Comparison of ENCODE assay signal across 13 cellular contexts in genomic region chr3:186261638-186262037, GRCh38.
DNase-seq lines count a peak whose midpoint lies in the region; ATAC-seq and TF ChIP-seq lines count a peak whose summit lies in the region.
"Had no signal": no experiment of that assay in that cellular context is flagged by ENCODE, and none has a peak within 500 bp of the region (broad histone marks: within the 10 kb centered on the region; RNA-seq: fewer than 3 reads in every experiment).

No MANE protein-coding gene starts in this region.

- CTCF ChIA-PET in GM10248 (lab: Yijun Ruan, JAX), result interaction anchor here (0.9 to 11.8 kb wide), 22 partner anchors 8 to 354 kb away, joined by 3 to 356 read pairs (median 5); partner anchors contain the start of gene CRYGS

- no peak overlapping the region for H3K27ac Mint-ChIP-seq in endothelial cell (ENCODE audit: unreplicated experiment)
- H3K27ac Mint-ChIP-seq: CD4-positive, CD25-positive, alpha-beta regulatory T cell had no signal

- no peak overlapping the region for H3K4me3 Mint-ChIP-seq in endothelial cell (ENCODE audit: unreplicated experiment)
- H3K4me3 Mint-ChIP-seq: CD4-positive, CD25-positive, alpha-beta regulatory T cell had no signal

- peaks cover 15% of the 10 kb centered on the region for H3K4me1 Mint-ChIP-seq in endothelial cell (ENCODE audit: unreplicated experiment)

- no peak for ATAC-seq in HG03039 (IDR thresholded peaks at IDR 0.05; ENCODE audit: unreplicated experiment)

- H3K9me3 Mint-ChIP-seq in endothelial cell (ENCODE audit: unreplicated experiment), result no peaks in the 10 kb centered on the region
- H3K9me3 Mint-ChIP-seq: CD4-positive, CD25-positive, alpha-beta regulatory T cell had no signal

- peaks cover 3% of the 10 kb centered on the region for H3K36me3 Mint-ChIP-seq in endothelial cell (ENCODE audit: low read depth, unreplicated experiment)
- H3K36me3 Mint-ChIP-seq: CD4-positive, CD25-positive, alpha-beta regulatory T cell had no signal

- TF ChIP-seq CTCF in 22Rv1 (IDR thresholded peaks at IDR 0.05) (peak; percentile 47), GM10248 (IDR thresholded peaks at IDR 0.05; ENCODE audit: control extremely low read depth, extremely low read depth, low read depth, missing control alignments) (peak; percentile 39), endothelial cell (IDR thresholded peaks at IDR 0.05; ENCODE audit: unreplicated experiment) (peak; percentile 63)

- H3K27ac ChIP-seq in 22Rv1, result no peak overlapping the region
- H3K27ac ChIP-seq: adrenal gland, SJCRH30 had no signal

- DNase-seq in GM10248 (ENCODE audit: extremely low spot score) (peak; percentile 32), NCI-H1694 (lab: John Stamatoyannopoulos, UW) (peak; percentile 42), endothelial cell (ENCODE audit: low spot score) (peak; percentile 29), OCI-M2 (lab: John Stamatoyannopoulos, UW; ENCODE audit: unreplicated experiment) (no peak), activated gamma-delta T cell treated with Interleukin-2 at 50 U/mL for 16 hours (no peak)
- no peak for DNase-seq in central memory CD4-positive, alpha-beta T cell
- DNase-seq: activated CD8-positive, alpha-beta memory T cell treated with anti-CD3 and anti-CD28 coated beads for 24 hours; adrenal gland; CD4-positive, CD25-positive, alpha-beta regulatory T cell; NCI-H2029 treated with DMSO at 0.1 percent for 48 hours; SJCRH30 had no signal

- POLR2A ChIA-PET in GM10248 (lab: Yijun Ruan, JAX), result no interaction called here

- H3K27me3 Mint-ChIP-seq in endothelial cell (ENCODE audit: unreplicated experiment), result peaks cover 9% of the 10 kb centered on the region

Comparison
In these comparisons a context has a peak if more than half of its experiments do, and no peak if none do; other contexts are left out.
1. DNase-seq: peak in GM10248 (single experiment), NCI-H1694 (single experiment) and endothelial cell (single experiment); none in OCI-M2 (single experiment), central memory CD4-positive, alpha-beta T cell (single experiment) and activated gamma-delta T cell treated with Interleukin-2 at 50 U/mL for 16 hours (single experiment).
2. Peak in every context shown above with its lines, with median percentiles within 50 percentile points of each other: CTCF ChIP-seq.